8 cellular contexts compared by ENCODE assay signal in the genomic region with DNA sequence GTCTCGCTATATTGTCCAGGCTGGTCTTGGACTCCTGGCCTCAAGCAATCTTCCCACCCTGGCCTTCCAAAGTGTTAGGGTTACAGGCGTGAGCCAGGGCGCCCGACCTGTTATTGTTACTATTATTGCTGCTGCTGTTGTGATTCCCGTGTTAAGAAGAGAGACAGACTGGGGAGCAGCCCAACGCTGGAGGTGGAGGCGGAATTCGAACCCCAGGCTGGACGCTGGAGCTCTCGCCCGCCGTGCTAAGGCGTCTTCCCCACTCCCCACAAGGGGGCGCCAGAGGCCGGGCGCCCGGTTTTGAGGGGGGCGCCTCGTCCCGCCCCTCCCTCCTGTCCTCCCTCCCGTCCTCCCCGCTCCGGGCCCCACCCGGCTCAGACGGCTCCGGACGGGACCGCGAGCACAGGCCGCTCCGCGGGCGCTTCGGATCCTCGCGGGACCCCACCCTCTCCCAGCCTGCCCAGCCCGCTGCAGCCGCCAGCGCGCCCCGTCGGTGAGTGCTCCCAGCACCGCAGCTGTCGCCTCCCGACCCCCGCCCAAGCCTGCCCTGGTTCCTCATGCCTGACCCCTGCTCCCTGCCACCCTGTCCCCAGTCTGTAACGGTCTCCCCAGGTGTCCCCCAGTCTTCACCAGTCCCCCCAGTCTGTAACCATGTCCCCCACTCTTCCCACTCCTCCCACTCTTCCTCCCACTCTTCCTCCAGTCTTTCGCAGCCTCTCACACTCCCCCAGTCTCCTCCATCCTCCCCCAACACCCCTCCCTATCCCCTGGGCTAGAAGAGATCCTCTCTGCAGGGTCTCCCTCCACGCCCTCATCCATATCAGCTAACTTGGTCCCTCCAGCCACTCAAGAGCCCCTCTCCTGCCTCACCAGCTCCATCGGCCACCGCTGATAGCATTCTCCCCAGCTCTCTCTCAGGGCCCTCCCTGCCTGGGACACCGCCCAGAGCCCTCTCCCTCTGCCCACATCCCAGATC. TPM values are rescaled to one million over a fixed set of nuclear protein-coding genes. Genes with fewer than 3 reads are reported as not detected.
DNase-seq lines count a peak whose midpoint lies in the region; ATAC-seq and TF ChIP-seq lines count a peak whose summit lies in the region.

A gene with protein sequence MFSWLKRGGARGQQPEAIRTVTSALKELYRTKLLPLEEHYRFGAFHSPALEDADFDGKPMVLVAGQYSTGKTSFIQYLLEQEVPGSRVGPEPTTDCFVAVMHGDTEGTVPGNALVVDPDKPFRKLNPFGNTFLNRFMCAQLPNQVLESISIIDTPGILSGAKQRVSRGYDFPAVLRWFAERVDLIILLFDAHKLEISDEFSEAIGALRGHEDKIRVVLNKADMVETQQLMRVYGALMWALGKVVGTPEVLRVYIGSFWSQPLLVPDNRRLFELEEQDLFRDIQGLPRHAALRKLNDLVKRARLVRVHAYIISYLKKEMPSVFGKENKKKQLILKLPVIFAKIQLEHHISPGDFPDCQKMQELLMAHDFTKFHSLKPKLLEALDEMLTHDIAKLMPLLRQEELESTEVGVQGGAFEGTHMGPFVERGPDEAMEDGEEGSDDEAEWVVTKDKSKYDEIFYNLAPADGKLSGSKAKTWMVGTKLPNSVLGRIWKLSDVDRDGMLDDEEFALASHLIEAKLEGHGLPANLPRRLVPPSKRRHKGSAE (plus strand): TSS at position 377 of the 976 bp plus-strand sequence. CDS start 3,191 bp downstream, outside the sequence.

- POLR2A ChIA-PET in CD4-positive, alpha-beta memory T cell (lab: Charles Lee; ENCODE audit: partially characterized antibody), result no interaction called here

- H3K27ac ChIP-seq in CD4-positive, alpha-beta memory T cell (ENCODE audit: low read depth, low read length), result no peak within 1 kb of the TSS
- H3K27ac ChIP-seq in lower lobe of right lung, result peak within 1 kb of the TSS; percentile 76

- no peak for TF ChIP-seq EP300 in Ishikawa (IDR thresholded peaks at IDR 0.05; ENCODE audit: borderline replicate concordance)

- no peaks in the 10 kb centered on the region for H3K9me3 ChIP-seq in CD4-positive, alpha-beta memory T cell (ENCODE audit: control insufficient read depth in 1 of 2, low read length in 2 of 2)
- H3K9me3 ChIP-seq in lower lobe of right lung, result no peaks in the 10 kb centered on the region

- no peak within 1 kb of the TSS for H3K4me3 ChIP-seq in CD4-positive, alpha-beta memory T cell (ENCODE audit: low read length in 2 of 2)
- peak within 1 kb of the TSS; percentile 66 for H3K4me3 ChIP-seq in lower lobe of right lung

- H3K4me1 Mint-ChIP-seq in CD4-positive, alpha-beta memory T cell, result peaks cover 0 to 3% (median 2%) of the 10 kb centered on the region in 4 donors

- H3K4me1 ChIP-seq in CD4-positive, alpha-beta memory T cell (ENCODE audit: insufficient read depth, low read length), result peaks cover 4% of the 10 kb centered on the region
- H3K4me1 ChIP-seq in lower lobe of right lung, result peaks cover 37% of the 10 kb centered on the region

- H3K27me3 ChIP-seq in CD4-positive, alpha-beta memory T cell (ENCODE audit: insufficient read depth, low read length), result no peaks in the 10 kb centered on the region
- no peaks in the 10 kb centered on the region for H3K27me3 ChIP-seq in lower lobe of right lung (ENCODE audit: low read depth)

- H3K4me3 Mint-ChIP-seq in CD4-positive, alpha-beta memory T cell, result peak within 1 kb of the TSS in 3 of 8 donors; percentile 6 to 61 (median 43)

- TF ChIP-seq CTCF in lower lobe of right lung (IDR thresholded peaks at IDR 0.05), result peak; percentile 96

- peak; percentile 86 for TF ChIP-seq RAD21 in Ishikawa (IDR thresholded peaks at IDR 0.05; ENCODE audit: low read depth)

- peak in 4 of 5 donors; percentile 11 to 34 (median 21) for DNase-seq in CD4-positive, alpha-beta memory T cell
- peak; percentile 70 for DNase-seq in activated CD4-positive, alpha-beta T cell treated with anti-CD3 and anti-CD28 coated beads for 48 hours
- peak; percentile 39 for DNase-seq in effector CD8-positive, alpha-beta T cell (lab: John Stamatoyannopoulos, UW)
- DNase-seq in lower lobe of right lung (peak; percentile 73), SKM-1 (lab: John Stamatoyannopoulos, UW; ENCODE audit: unreplicated experiment) (no peak), superior temporal gyrus (ENCODE audit: extremely low spot score) (no peak)
- DNase-seq in stimulated activated CD8-positive, alpha-beta memory T cell treated with anti-CD3 and anti-CD28 coated beads, Interleukin-2, amount 100 ng/mL, for 48 hours (ENCODE audit: low read depth in 2 of 2), result peak; percentile 41 to 46

- CTCF ChIA-PET in CD4-positive, alpha-beta memory T cell (lab: Charles Lee; ENCODE audit: partially characterized antibody), result interaction anchor here (0.6 to 15.5 kb wide), 14 partner anchors 10 to 1688 kb away, joined by 3 to 293 read pairs (median 4); partner anchors contain the start of gene NOP53

- peaks cover 0 to 4% of the 10 kb centered on the region in 2 donors for H3K36me3 Mint-ChIP-seq in CD4-positive, alpha-beta memory T cell

- H3K27me3 Mint-ChIP-seq in CD4-positive, alpha-beta memory T cell, result peaks cover 28 to 31% of the 10 kb centered on the region in 2 donors

- no peak within 1 kb of the TSS for H3K27ac Mint-ChIP-seq in CD4-positive, alpha-beta memory T cell

- ATAC-seq in lower lobe of right lung, result peak; percentile 96 to 97

- intact Hi-C loops in CD4-positive, alpha-beta memory T cell (cut with micrococcal nuclease), result loop anchor here (1.0 kb wide), 1 partner anchor 30 kb away; no protein-coding TSS in a partner anchor
- intact Hi-C loops in lower lobe of right lung (cut with DNase I), result no loop called here

- H3K9me3 Mint-ChIP-seq in CD4-positive, alpha-beta memory T cell, result peaks cover 0 to 17% (median 5%) of the 10 kb centered on the region in 8 donors

- no peaks in the 10 kb centered on the region for H3K36me3 ChIP-seq in CD4-positive, alpha-beta memory T cell (ENCODE audit: insufficient read depth, low read length)
- peaks cover 19% of the 10 kb centered on the region for H3K36me3 ChIP-seq in lower lobe of right lung

TF ChIP-seq in Ishikawa, 13 proteins besides CTCF, POLR2A, EP300 and RAD21:
- TF ChIP-seq CREB1 (IDR thresholded peaks at IDR 0.05; ENCODE audit: low read depth), result no peak
- TF ChIP-seq MAX (IDR thresholded peaks at IDR 0.05), result no peak
- TF ChIP-seq REST (IDR thresholded peaks at IDR 0.05; ENCODE audit: low read depth), result no peak
- 0 out of 2 replicates have a peak, but pooled peaks have one; percentile 16 for TF ChIP-seq TCF12 (IDR thresholded peaks at IDR 0.05; ENCODE audit: low read depth)
- TF ChIP-seq TAF1 (IDR thresholded peaks at IDR 0.05; ENCODE audit: low read depth), result 0 out of 2 replicates have a peak, but pooled peaks have one; percentile 47
- TF ChIP-seq ZBTB7A (IDR thresholded peaks at IDR 0.05; ENCODE audit: low read depth), result peak; percentile 68

RNA-seq across cellular contexts. Expression of the gene that starts here (rescaled TPM):
- total RNA-seq in CD4-positive, alpha-beta memory T cell, result not detected
- not detected for polyA plus RNA-seq in CD4-positive, alpha-beta memory T cell
- 148 TPM for total RNA-seq in lower lobe of right lung

Comparison
In these comparisons a context has a peak if more than half of its experiments do, and no peak if none do; other contexts are left out.
1. RNA of the gene that starts here (total RNA-seq): 148 TPM in lower lobe of right lung (single experiment); not detected in CD4-positive, alpha-beta memory T cell; every median in the first group is over 100 times any median in the second.
2. Peak in DNase-seq in CD4-positive, alpha-beta memory T cell; RNA of the gene not detected or under 1 TPM.
3. DNase-seq: peak in activated CD4-positive, alpha-beta T cell treated with anti-CD3 and anti-CD28 coated beads for 48 hours (single experiment), effector CD8-positive, alpha-beta T cell (single experiment), lower lobe of right lung (single experiment) and stimulated activated CD8-positive, alpha-beta memory T cell treated with anti-CD3 and anti-CD28 coated beads, Interleukin-2, amount 100 ng/mL, for 48 hours (2 of 2); none in SKM-1 (single experiment) and superior temporal gyrus (single experiment).